In genomic region chr5:159163027-159163699, GRCh38 we compare ENCODE assay signal across 10 cellular contexts. TPM values are rescaled to one million over a fixed set of nuclear protein-coding genes. Genes with fewer than 3 reads are reported as not detected.
A peak's percentile ranks its signal among the peaks of the same experiment; 100 is the strongest.
DNase-seq lines count a peak whose midpoint lies in the region; ATAC-seq lines count a peak whose summit lies in the region.
"Had no signal": no experiment of that assay in that cellular context is flagged by ENCODE, and none has a peak within 500 bp of the region (broad histone marks: within the 10 kb centered on the region; RNA-seq: fewer than 3 reads in every experiment).

No MANE protein-coding gene starts in this region.

- peaks cover 92% of the 10 kb centered on the region for H3K36me3 Mint-ChIP-seq in activated T-helper 17 cell treated with anti-CD3 and anti-CD28 coated beads, Interleukin-2, amount 50 U/mL, for 72 hours (ENCODE audit: low read depth)

- peak overlapping the region; percentile 40 for H3K4me3 Mint-ChIP-seq in activated T-helper 17 cell treated with anti-CD3 and anti-CD28 coated beads, Interleukin-2, amount 50 U/mL, for 72 hours

- H3K9me3 Mint-ChIP-seq in activated T-helper 17 cell treated with anti-CD3 and anti-CD28 coated beads, Interleukin-2, amount 50 U/mL, for 72 hours, result no peaks in the 10 kb centered on the region

- H3K27ac Mint-ChIP-seq in activated T-helper 17 cell treated with anti-CD3 and anti-CD28 coated beads, Interleukin-2, amount 50 U/mL, for 72 hours, result peak overlapping the region; percentile 70

- peaks cover 35% of the 10 kb centered on the region for H3K4me1 Mint-ChIP-seq in activated T-helper 17 cell treated with anti-CD3 and anti-CD28 coated beads, Interleukin-2, amount 50 U/mL, for 72 hours

- DNase-seq in DMS79 (lab: John Stamatoyannopoulos, UW) (peak; percentile 18), myocyte (ENCODE audit: low read depth) (peak; percentile 88)
- DNase-seq in NK-92 treated with Interleukin-12 subunit alpha and Interleukin-12 subunit beta, amount 100 ng/mL, for 24 hours (lab: John Stamatoyannopoulos, UW), result no peak
- no peak for DNase-seq in activated CD8-positive, alpha-beta memory T cell treated with anti-CD3 and anti-CD28 coated beads, Interleukin-2, amount 50 U/mL, for 48 hours
- DNase-seq: left cardiac atrium, NCI-H1436 treated with DMSO at 0.1 percent for 48 hours had no signal

- ATAC-seq in HG02798 (IDR thresholded peaks at IDR 0.05; ENCODE audit: poor library complexity, unreplicated experiment), result peak; percentile 50
- peak; percentile 98 for ATAC-seq in activated T-helper 17 cell treated with anti-CD3 and anti-CD28 coated beads, Interleukin-2, amount 50 U/mL, for 72 hours (replicated peaks)
- ATAC-seq in HG03025 (IDR thresholded peaks at IDR 0.05; ENCODE audit: low FRiP score, unreplicated experiment), result no peak
- no peak for ATAC-seq in HG02970 (IDR thresholded peaks at IDR 0.05; ENCODE audit: low FRiP score, unreplicated experiment)

- no peaks in the 10 kb centered on the region for H3K27me3 Mint-ChIP-seq in activated T-helper 17 cell treated with anti-CD3 and anti-CD28 coated beads, Interleukin-2, amount 50 U/mL, for 72 hours

RNA-seq across cellular contexts. Expression of gene RNF145, which starts 46.2 kb away (rescaled TPM):
- total RNA-seq in activated T-helper 17 cell treated with anti-CD3 and anti-CD28 coated beads, Interleukin-2, amount 50 U/mL, for 72 hours, result 100 to 1,000 TPM in 1 of 2 donors, 10 to 100 TPM in 1; 88.3 to 111 TPM
- 20.3 and 24.2 TPM in 2 replicates for total RNA-seq in myocyte
- polyA plus RNA-seq in myocyte (2012), result 47.5 TPM

Comparison
In these comparisons a context has a peak if more than half of its experiments do, and no peak if none do; other contexts are left out.
1. DNase-seq: peak in DMS79 (single experiment) and myocyte (single experiment); none in NK-92 treated with Interleukin-12 subunit alpha and Interleukin-12 subunit beta, amount 100 ng/mL, for 24 hours (single experiment) and activated CD8-positive, alpha-beta memory T cell treated with anti-CD3 and anti-CD28 coated beads, Interleukin-2, amount 50 U/mL, for 48 hours (single experiment).
2. ATAC-seq: peak in HG02798 (single experiment) and activated T-helper 17 cell treated with anti-CD3 and anti-CD28 coated beads, Interleukin-2, amount 50 U/mL, for 72 hours (single experiment); none in HG03025 (single experiment) and HG02970 (single experiment).